In the genomic region with DNA sequence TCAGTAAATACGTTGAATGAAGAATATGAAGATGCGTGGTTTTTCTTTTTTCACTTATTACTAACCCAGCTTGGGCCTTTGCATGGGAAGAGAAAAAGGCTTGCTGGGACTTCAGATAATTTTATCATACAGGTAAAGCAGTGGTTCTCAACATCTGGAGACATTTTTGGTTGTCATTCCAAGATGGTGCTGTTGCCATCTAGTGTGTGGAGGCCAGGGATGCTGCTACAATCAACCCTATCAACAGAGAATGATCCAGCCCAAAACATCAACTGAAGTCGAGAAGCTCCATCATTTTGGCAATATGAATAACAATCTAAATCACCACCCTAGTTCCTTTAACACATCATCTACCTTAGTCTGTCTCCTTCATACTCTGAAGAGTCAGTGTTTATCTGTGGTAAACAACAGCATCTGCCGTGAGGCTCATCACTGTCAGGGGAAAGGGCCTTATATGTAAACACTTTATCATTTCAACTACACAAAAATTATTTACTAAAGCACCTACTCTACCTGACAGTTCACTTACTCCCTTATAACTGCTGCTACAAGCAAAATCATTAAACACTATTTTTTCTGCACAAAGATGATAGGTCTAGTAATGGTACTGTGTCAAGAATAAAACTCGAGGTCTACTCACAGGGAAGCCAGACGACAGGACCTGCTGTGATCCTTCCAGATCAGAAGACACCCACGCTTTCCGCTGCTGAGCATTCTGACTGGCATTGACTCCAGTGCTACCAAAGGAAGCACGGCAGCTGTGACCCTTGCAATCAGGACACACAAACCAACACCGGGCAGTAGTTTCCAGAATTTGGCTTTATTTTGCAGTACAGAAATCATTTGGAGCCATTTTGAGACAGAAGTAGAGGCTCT, we compare ENCODE assay signal across 1 cellular context.
A peak's percentile ranks its signal among the peaks of the same experiment; 100 is the strongest.
TF ChIP-seq lines count a peak whose summit lies in the region.

No MANE protein-coding gene starts in this region.

TF ChIP-seq in K562, 482 proteins besides CTCF, POLR2A, EP300 and RAD21:
- peak; percentile 39 for TF ChIP-seq POLR2B (IDR thresholded peaks at IDR 0.05; ENCODE audit: low read depth, partially characterized antibody)
- TF ChIP-seq SUPT5H (IDR thresholded peaks at IDR 0.05): peak; percentile 56
- peak; percentile 61 for TF ChIP-seq POLR2AphosphoS5 (IDR thresholded peaks at IDR 0.05; ENCODE audit: control insufficient read depth, insufficient read depth, low read depth, low read length)
- peak; percentile 24 for TF ChIP-seq POLR2AphosphoS2 (IDR thresholded peaks at IDR 0.05; ENCODE audit: low read length)
- TF ChIP-seq GABPB2 (CRISPR knock-in tag; conservative IDR thresholded peaks at IDR 0.05): no peak
TF ChIP-seq in K562: peak in this region for 4.
